In the genomic region with DNA sequence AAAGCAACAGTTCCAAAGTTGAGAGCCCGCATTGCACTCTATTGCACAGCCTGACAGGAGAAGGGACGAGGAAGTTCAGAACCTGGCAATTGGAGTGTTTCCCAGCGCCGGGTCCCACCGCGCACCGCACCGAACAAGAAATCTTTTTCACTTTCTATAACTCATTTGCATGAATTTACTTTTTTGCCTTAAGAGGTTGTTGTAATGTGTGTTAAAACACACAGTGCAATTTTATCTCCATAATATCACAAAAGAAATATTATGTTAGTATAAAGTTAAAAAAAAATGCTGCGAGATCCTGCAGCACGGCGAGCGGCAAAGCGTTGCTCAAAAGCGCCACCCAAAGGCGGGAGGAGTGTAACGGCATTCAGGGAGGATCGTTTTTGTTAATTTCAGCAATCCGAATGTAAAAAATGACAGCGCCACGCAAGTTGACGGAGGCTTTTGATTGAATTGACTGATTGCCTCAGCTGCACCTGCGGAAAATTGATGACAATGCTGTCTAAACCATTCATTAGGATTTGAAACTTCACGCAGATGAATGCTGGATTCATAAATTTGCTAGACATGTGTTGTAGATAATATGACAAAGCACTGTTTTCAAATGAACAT, we compare ENCODE assay signal across 8 cellular contexts.
A peak's percentile ranks its signal among the peaks of the same experiment; 100 is the strongest.
DNase-seq lines count a peak whose midpoint lies in the region; ATAC-seq and TF ChIP-seq lines count a peak whose summit lies in the region.

No MANE protein-coding gene starts in this region.

- H3K36me3 ChIP-seq in HAP-1 (replicated peaks) = no peaks in the 10 kb centered on the region

- WGBS in right cardiac atrium = 4% methylated on average over 23 of the region's 23 CpGs

- no peak overlapping the region for H3K4me3 Mint-ChIP-seq in activated CD4-positive, alpha-beta memory T cell treated with anti-CD3 and anti-CD28 coated beads, Interleukin-2, amount 10 ng/mL, durations not matched to agents 7 days and 5 days

- no peaks in the 10 kb centered on the region for H3K9me3 Mint-ChIP-seq in activated CD4-positive, alpha-beta memory T cell treated with anti-CD3 and anti-CD28 coated beads, Interleukin-2, amount 10 ng/mL, durations not matched to agents 7 days and 5 days

- POLR2A ChIA-PET in activated CD4-positive, alpha-beta memory T cell treated with anti-CD3 and anti-CD28 coated beads, Interleukin-2, amount 10 ng/mL, durations not matched to agents 7 days and 5 days (lab: Charles Lee) = no interaction called here

- ATAC-seq in right cardiac atrium (no peak), sciatic nerve (peak; percentile 71), GM19035 (IDR thresholded peaks at IDR 0.05; ENCODE audit: unreplicated experiment) (no peak), GM19351 (IDR thresholded peaks at IDR 0.05; ENCODE audit: unreplicated experiment) (no peak)
- no peak for ATAC-seq in activated CD4-positive, CD25-positive, alpha-beta regulatory T cell treated with anti-CD3 and anti-CD28 coated beads, Interleukin-2, amount 50 U/mL, for 24 hours

- in situ Hi-C loops in HAP-1 (cut with MboI; ENCODE audit: low sequenced_read_pairs) = loop anchor here (25.0 kb wide), 1 partner anchor 1354 kb away; no protein-coding TSS in a partner anchor

- H3K27me3 Mint-ChIP-seq in activated CD4-positive, alpha-beta memory T cell treated with anti-CD3 and anti-CD28 coated beads, Interleukin-2, amount 10 ng/mL, durations not matched to agents 7 days and 5 days = peaks cover 6% of the 10 kb centered on the region

- H3K4me1 ChIP-seq in HAP-1 (no peaks in the 10 kb centered on the region), right cardiac atrium (ENCODE audit: control insufficient read depth, insufficient read depth, low read length) (no peaks in the 10 kb centered on the region)

- peak; percentile 92 for TF ChIP-seq CTCF in 22Rv1 (IDR thresholded peaks at IDR 0.05)

- no peaks in the 10 kb centered on the region for H3K36me3 Mint-ChIP-seq in activated CD4-positive, alpha-beta memory T cell treated with anti-CD3 and anti-CD28 coated beads, Interleukin-2, amount 10 ng/mL, durations not matched to agents 7 days and 5 days (ENCODE audit: low read depth)

- H3K27ac ChIP-seq in 22Rv1 (no peak overlapping the region), right cardiac atrium (ENCODE audit: low read length) (no peak overlapping the region)

- intact Hi-C loops in right cardiac atrium (cut with DNase I) = loop anchor here in 2 of 4 donors (10.0 kb wide), 1 partner anchor 1357 kb away; no protein-coding TSS in a partner anchor
- intact Hi-C loops in sciatic nerve (cut with DNase I) = no loop called here

- H3K27me3 ChIP-seq in HAP-1 (ENCODE audit: low read depth) = peaks cover 31% of the 10 kb centered on the region
- no peaks in the 10 kb centered on the region for H3K27me3 ChIP-seq in right cardiac atrium (ENCODE audit: control insufficient read depth, insufficient read depth)

- H3K4me3 ChIP-seq in HAP-1 (no peak overlapping the region), right cardiac atrium (ENCODE audit: low read length) (peak overlapping the region; percentile 3)

- CTCF ChIA-PET in activated CD4-positive, alpha-beta memory T cell treated with anti-CD3 and anti-CD28 coated beads, Interleukin-2, amount 10 ng/mL, durations not matched to agents 7 days and 5 days (lab: Charles Lee) = no interaction called here

- DNase-seq in HAP-1 (ENCODE audit: low spot score in 2 of 2) = peak; percentile 62 to 68
- peak; percentile 23 for DNase-seq in activated CD4-positive, alpha-beta memory T cell treated with anti-CD3 and anti-CD28 coated beads, Interleukin-2, amount 10 ng/mL, durations not matched to agents 7 days and 5 days
- DNase-seq in right cardiac atrium = peak; percentile 44 to 65 (median 58)
- DNase-seq in sciatic nerve (ENCODE audit: low spot score) = peak; percentile 81

- H3K4me1 Mint-ChIP-seq in activated CD4-positive, alpha-beta memory T cell treated with anti-CD3 and anti-CD28 coated beads, Interleukin-2, amount 10 ng/mL, durations not matched to agents 7 days and 5 days = no peaks in the 10 kb centered on the region

- no peak overlapping the region for H3K27ac Mint-ChIP-seq in activated CD4-positive, alpha-beta memory T cell treated with anti-CD3 and anti-CD28 coated beads, Interleukin-2, amount 10 ng/mL, durations not matched to agents 7 days and 5 days

- H3K9me3 ChIP-seq in HAP-1 (no peaks in the 10 kb centered on the region), right cardiac atrium (ENCODE audit: control insufficient read depth, low read length) (no peaks in the 10 kb centered on the region)

Comparison
In these comparisons a context has a peak if more than half of its experiments do, and no peak if none do; other contexts are left out.
1. DNase-seq: peak in every context shown above with its lines; median percentile 81 in sciatic nerve; 65 in HAP-1; 58 in right cardiac atrium; 23 in activated CD4-positive, alpha-beta memory T cell treated with anti-CD3 and anti-CD28 coated beads, Interleukin-2, amount 10 ng/mL, durations not matched to agents 7 days and 5 days.